17 cellular contexts compared by ENCODE assay signal in the genomic region with DNA sequence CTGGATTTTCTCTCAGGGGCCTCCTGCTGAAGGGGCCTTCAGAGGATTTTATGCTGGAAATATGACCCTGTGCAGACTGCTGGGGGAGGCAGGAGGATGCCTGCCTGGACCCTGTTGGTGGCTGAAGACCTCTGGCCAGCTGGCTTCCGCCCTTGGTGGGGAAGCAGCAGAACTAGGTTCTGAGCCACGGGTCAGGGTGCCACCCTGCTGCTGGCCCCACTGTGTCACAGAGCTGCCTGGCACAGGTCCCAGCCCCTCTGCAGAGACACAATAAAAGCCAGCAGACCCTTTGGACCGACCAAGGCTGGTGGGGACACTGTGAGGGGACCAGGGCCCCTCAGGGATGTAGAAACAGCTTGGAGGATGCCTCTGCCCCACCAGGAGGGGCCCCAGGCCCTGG. TPM values are rescaled to one million over a fixed set of nuclear protein-coding genes. Genes with fewer than 3 reads are reported as not detected.
A peak's percentile ranks its signal among the peaks of the same experiment; 100 is the strongest.
DNase-seq lines count a peak whose midpoint lies in the region; ATAC-seq and TF ChIP-seq lines count a peak whose summit lies in the region.
"Had no signal": no experiment of that assay in that cellular context is flagged by ENCODE, and none has a peak within 500 bp of the region (broad histone marks: within the 10 kb centered on the region; RNA-seq: fewer than 3 reads in every experiment).

No MANE protein-coding gene starts in this region.

- no peak overlapping the region for H3K4me3 ChIP-seq in NT2/D1 (ENCODE audit: insufficient read length, low read depth)
- no peak overlapping the region for H3K4me3 ChIP-seq in cardiac muscle cell
- H3K4me3 ChIP-seq in mesendoderm (ENCODE audit: low read length) = no peak overlapping the region
- no peak overlapping the region for H3K4me3 ChIP-seq in spleen
- H3K4me3 ChIP-seq in MM.1S (ENCODE audit: low read length) = no peak overlapping the region
- H3K4me3 ChIP-seq: ascending aorta, coronary artery, left lung had no signal

- no peak overlapping the region for H2AFZ ChIP-seq in MM.1S (ENCODE audit: low read length)

- WGBS in mesendoderm (ENCODE audit: extremely low coverage, insufficient coverage, low lambda C conversion rate) = no CpG with 5 or more reads among the region's 3 CpGs
- 40 to 73% (median 66%) methylated on average over 1 to 3 of the region's 3 CpGs for WGBS in spleen, 5 donors

- H3K79me2 ChIP-seq in mesendoderm (ENCODE audit: control insufficient read depth, insufficient read depth, low read length) (no peaks in the 10 kb centered on the region), MM.1S (ENCODE audit: low read length) (no peaks in the 10 kb centered on the region)

- no peaks in the 10 kb centered on the region for H3K9me2 ChIP-seq in MM.1S (replicated peaks; ENCODE audit: insufficient read depth, low read length)

- no peak overlapping the region for H2BK120ac ChIP-seq in mesendoderm (ENCODE audit: low read depth, low read length)

- H3K9me3 ChIP-seq in NT2/D1 (ENCODE audit: insufficient read depth, low read length) (no peaks in the 10 kb centered on the region), cardiac muscle cell (ENCODE audit: low read depth) (no peaks in the 10 kb centered on the region), spleen (no peaks in the 10 kb centered on the region), MM.1S (replicated peaks; ENCODE audit: insufficient read depth, low read length) (no peaks in the 10 kb centered on the region)
- H3K9me3 ChIP-seq: ascending aorta, left lung had no signal

- H3F3A ChIP-seq in MM.1S (ENCODE audit: insufficient read depth, low read length) = peaks cover 23% of the 10 kb centered on the region

- no peak overlapping the region for H4K5ac ChIP-seq in mesendoderm (ENCODE audit: low read length)

- H2AK5ac ChIP-seq in mesendoderm (ENCODE audit: low read length) = peak overlapping the region; percentile 30

- H3K79me1 ChIP-seq in mesendoderm (ENCODE audit: low read length) = no peaks in the 10 kb centered on the region

- intact Hi-C loops in spleen (cut with DNase I; ENCODE audit: low total_unique reads) = no loop called here

- H3K18ac ChIP-seq in mesendoderm (ENCODE audit: low read length) = no peak overlapping the region

- H3K23ac ChIP-seq in mesendoderm (ENCODE audit: low read length) = no peak overlapping the region

- H3K27ac ChIP-seq in cardiac muscle cell (peak overlapping the region; percentile 80), mesendoderm (ENCODE audit: low read depth, low read length) (no peak overlapping the region), spleen (peak overlapping the region; percentile 13 to 74 (median 61)), MM.1S (ENCODE audit: low read length) (no peak overlapping the region)
- H3K27ac ChIP-seq: foreskin keratinocyte had no signal

- H4K20me1 ChIP-seq in MM.1S (ENCODE audit: insufficient read depth, low read length) = no peaks in the 10 kb centered on the region

- H3K4me1 ChIP-seq in NT2/D1 (ENCODE audit: insufficient read depth, insufficient read length) (peaks cover 28% of the 10 kb centered on the region), cardiac muscle cell (ENCODE audit: low read depth) (peaks cover 25% of the 10 kb centered on the region), mesendoderm (ENCODE audit: control insufficient read depth, low read depth, low read length) (peaks cover 8% of the 10 kb centered on the region), spleen (peaks cover 10 to 69% (median 30%) of the 10 kb centered on the region in 6 donors), MM.1S (ENCODE audit: low read length) (peaks cover 30% of the 10 kb centered on the region)
- H3K4me1 ChIP-seq: ascending aorta had no signal

- TF ChIP-seq CTCF in cardiac muscle cell (IDR thresholded peaks at IDR 0.05; ENCODE audit: low read depth, low read length) (no peak), spleen (IDR thresholded peaks at IDR 0.05 in 8 of 11, conservative IDR thresholded peaks at IDR 0.05 in 3 of 11) (no peak), MM.1S (IDR thresholded peaks at IDR 0.05; ENCODE audit: low read length) (no peak)

- peak overlapping the region; percentile 20 for H2BK5ac ChIP-seq in mesendoderm (ENCODE audit: low read length)

- no peak overlapping the region for H2BK15ac ChIP-seq in mesendoderm (replicated peaks; ENCODE audit: low read depth)

- ATAC-seq in GM19455 (IDR thresholded peaks at IDR 0.05; ENCODE audit: unreplicated experiment) = no peak
- ATAC-seq: foreskin keratinocyte had no signal

- peak overlapping the region; percentile 7 for H3K4ac ChIP-seq in mesendoderm (ENCODE audit: low read depth, low read length)

- peak overlapping the region; percentile 64 for H3K56ac ChIP-seq in mesendoderm (ENCODE audit: low read length)

- no peak overlapping the region for H3K4me2 ChIP-seq in mesendoderm (ENCODE audit: low read length)
- no peak overlapping the region for H3K4me2 ChIP-seq in MM.1S (ENCODE audit: low read depth, low read length)

- DNase-seq in NT2/D1 (ENCODE audit: low read depth, low spot score) (no peak), cardiac muscle cell (ENCODE audit: low read depth in 1 of 2, low spot score in 1 of 2) (no peak), mesendoderm (no peak), spleen (no peak), T-helper 2 cell (no peak), MM.1S (no peak), GM03348 (ENCODE audit: low spot score) (no peak)
- DNase-seq: activated gamma-delta T cell; CD8-positive, alpha-beta memory T cell; foreskin keratinocyte; HFFc6; left lung; NCI-H187 treated with DMSO at 0.1 percent for 48 hours; SIG-M5 had no signal

- H3K9ac ChIP-seq in NT2/D1 (ENCODE audit: insufficient read length, low read depth) (peak overlapping the region; percentile 21), mesendoderm (ENCODE audit: low read length) (no peak overlapping the region), MM.1S (ENCODE audit: low read length) (no peak overlapping the region)

- H4K8ac ChIP-seq in mesendoderm (ENCODE audit: low read depth, low read length) = no peak overlapping the region

- no peak for TF ChIP-seq POLR2A in spleen (IDR thresholded peaks at IDR 0.05)

- H3K36me3 ChIP-seq in NT2/D1 (ENCODE audit: insufficient read depth, insufficient read length, low read length) (peaks cover 11% of the 10 kb centered on the region), cardiac muscle cell (peaks cover 3% of the 10 kb centered on the region), mesendoderm (ENCODE audit: control insufficient read depth, insufficient read depth, low read length) (no peaks in the 10 kb centered on the region), spleen (peaks cover 0 to 28% (median 3%) of the 10 kb centered on the region in 6 donors), MM.1S (replicated peaks; ENCODE audit: insufficient read depth, low read length) (no peaks in the 10 kb centered on the region)
- H3K36me3 ChIP-seq: ascending aorta had no signal

- H3K27me3 ChIP-seq in NT2/D1 (ENCODE audit: insufficient read depth, insufficient read length) = no peaks in the 10 kb centered on the region
- H3K27me3 ChIP-seq in cardiac muscle cell = no peaks in the 10 kb centered on the region
- H3K27me3 ChIP-seq in mesendoderm (ENCODE audit: insufficient read depth, low read length, poor library complexity) = no peaks in the 10 kb centered on the region
- H3K27me3 ChIP-seq in spleen (replicated peaks in 1 of 7) = no peaks in the 10 kb centered on the region
- H3K27me3 ChIP-seq in MM.1S (replicated peaks; ENCODE audit: insufficient read depth, low read length) = no peaks in the 10 kb centered on the region
- H3K27me3 ChIP-seq: ascending aorta, foreskin keratinocyte, left lung had no signal

RNA-seq across cellular contexts. Expression of gene SREBF2, which starts 6.9 kb away (rescaled TPM):
- total RNA-seq in cardiac muscle cell = 259 and 273 TPM in 2 replicates
- polyA plus RNA-seq in cardiac muscle cell = 225 and 238 TPM in 2 replicates
- 83.8 TPM for polyA plus RNA-seq in mesendoderm (2013, experiment 1 of 2)
- polyA plus RNA-seq in mesendoderm (2013, experiment 2 of 2) = 84.9 TPM
- 100 to 1,000 TPM in 1 of 7 donors, 10 to 100 TPM in 6; 47.6 to 104 (median 64.0) TPM for total RNA-seq in spleen
- 10 to 100 TPM; 19.4 to 49.4 (median 29.7) TPM for polyA plus RNA-seq in spleen

RNA-seq across cellular contexts. Expression of gene CCDC134, which starts 25.5 kb away (rescaled TPM):
- total RNA-seq in cardiac muscle cell (14.8 and 19.3 TPM in 2 replicates), spleen (10 to 100 TPM in 3 of 7 donors, 1 to 10 TPM in 4; 8.9 to 11.8 (median 10.0) TPM)
- polyA plus RNA-seq in cardiac muscle cell (10.3 and 11.5 TPM in 2 replicates), spleen (1 to 10 TPM in 2 of 3 donors, under 1 TPM in 1; 0.54 to 2.4 (median 1.2) TPM)
- polyA plus RNA-seq in mesendoderm (2013, experiment 1 of 2) = 8.3 TPM
- 8.0 TPM for polyA plus RNA-seq in mesendoderm (2013, experiment 2 of 2)

Comparison
In these comparisons a context has a peak if more than half of its experiments do, and no peak if none do; other contexts are left out.
1. H3K27ac ChIP-seq: peak in cardiac muscle cell (single experiment) and spleen (8 of 8); none in mesendoderm (single experiment) and MM.1S (single experiment).